In genomic region chr20:61176874-61177273, GRCh38 we compare ENCODE assay signal across 35 cellular contexts.
DNase-seq lines count a peak whose midpoint lies in the region; ATAC-seq, FAIRE-seq and TF ChIP-seq lines count a peak whose summit lies in the region.
"Had no signal": no experiment of that assay in that cellular context is flagged by ENCODE, and none has a peak within 500 bp of the region (broad histone marks: within the 10 kb centered on the region; RNA-seq: fewer than 3 reads in every experiment).

No MANE protein-coding gene starts in this region.

- peaks cover 0 to 6% of the 10 kb centered on the region in 2 experiments; a peak in 2 of 5 replicates for H3K27me3 ChIP-seq in HepG2 (ENCODE audit: control insufficient read depth in 1 of 2, insufficient read depth in 2 of 2, low read length in 2 of 2)
- H3K27me3 ChIP-seq in right lobe of liver = no peaks in the 10 kb centered on the region
- H3K27me3 ChIP-seq in A673 (replicated peaks; ENCODE audit: insufficient read depth, low read depth, low read length, poor library complexity) = no peaks in the 10 kb centered on the region
- no peaks in the 10 kb centered on the region for H3K27me3 ChIP-seq in osteoblast (ENCODE audit: insufficient read depth, low read length)
- H3K27me3 ChIP-seq: BE2C; BLaER1; BLaER1 treated with 17β-estradiol and CSF1 and Interleukin-3, amounts not matched to agents 10 nM and 100 nM had no signal

- TF ChIP-seq EP300 in HepG2 (IDR thresholded peaks at IDR 0.05; ENCODE audit: low read depth in 2 of 2, low read length in 2 of 2) = no peak
- TF ChIP-seq EP300 in HepG2 (CRISPR knock-in tag; IDR thresholded peaks at IDR 0.05; ENCODE audit: borderline replicate concordance) = no peak

- H3K9me3 ChIP-seq in HepG2 (ENCODE audit: low read length) (peaks cover 31% of the 10 kb centered on the region), right lobe of liver (no peaks in the 10 kb centered on the region), A673 (ENCODE audit: low read depth, low read length, poor library complexity, severe bottlenecking) (no peaks in the 10 kb centered on the region), SK-N-MC (ENCODE audit: low read depth, low read length) (no peaks in the 10 kb centered on the region), osteoblast (ENCODE audit: low read depth, low read length) (no peaks in the 10 kb centered on the region)
- H3K9me3 ChIP-seq: A549, BE2C, Caco-2 had no signal

- in situ Hi-C loops in HepG2 (cut with HindIII; ENCODE audit: extremely low pct_ligation_motif_present, low pct_unique_long_range_greater_than_20kb) (no loop called here), G401 (cut with HindIII; ENCODE audit: low sequenced_read_pairs) (no loop called here)

- no peak for DNase-seq in HepG2 (ENCODE audit: low spot score)
- DNase-seq in right lobe of liver = no peak
- DNase-seq in A673 (ENCODE audit: low spot score) = peak; percentile 57
- peak; percentile 61 for DNase-seq in SK-N-MC (ENCODE audit: low read depth, low spot score)
- DNase-seq in osteoblast (ENCODE audit: insufficient read length, low spot score, missing footprints) = no peak
- DNase-seq in G401 (ENCODE audit: low spot score) = no peak
- DNase-seq: 8988T; ACHN; AML-193; BE2C; C1 segment of cervical spinal cord; Caco-2; Calu3; CD4-positive, alpha-beta memory T cell; CD4-positive, alpha-beta T cell; CD4-positive, CD25-positive, alpha-beta regulatory T cell; CD8-positive, alpha-beta memory T cell; CD8-positive, alpha-beta T cell; COR-L47; DMS 273 treated with DMSO at 0.1 percent for 48 hours; DMS153; DMS53; DMS79; DMS79 treated with DMSO at 0.1 percent for 48 hours; DND-41; EL had no signal

- H3K4me3 ChIP-seq in HepG2 (replicated peaks in 1 of 3; ENCODE audit: insufficient read depth in 1 of 3, low read depth in 2 of 3, low read length in 3 of 3) (no peak overlapping the region), right lobe of liver (no peak overlapping the region), A673 (ENCODE audit: low read depth, low read length, poor library complexity, severe bottlenecking) (no peak overlapping the region), SK-N-MC (peak overlapping the region; percentile 5; the same call in 1 of the 2 replicates), osteoblast (ENCODE audit: insufficient read depth, low read length) (no peak overlapping the region)
- H3K4me3 ChIP-seq: A549; BLaER1; BLaER1 treated with 17β-estradiol and CSF1 and Interleukin-3, amounts not matched to agents 10 nM and 100 nM had no signal

- no peak for FAIRE-seq in HepG2 (lab: Jason Lieb, UNC)
- FAIRE-seq: A204.1, A549, D721Med had no signal

- H4K20me1 ChIP-seq in HepG2 (ENCODE audit: insufficient read depth, low read length) (no peaks in the 10 kb centered on the region), osteoblast (ENCODE audit: insufficient read depth, low read length) (no peaks in the 10 kb centered on the region)
- H4K20me1 ChIP-seq: BLaER1; BLaER1 treated with 17β-estradiol and CSF1 and Interleukin-3, amounts not matched to agents 10 nM and 100 nM had no signal

- H3K79me2 ChIP-seq in HepG2 (ENCODE audit: insufficient read depth, low read length) = no peaks in the 10 kb centered on the region
- H3K79me2 ChIP-seq in osteoblast (ENCODE audit: insufficient read depth, low read length) = no peaks in the 10 kb centered on the region

- intact Hi-C loops in HepG2 (cut with micrococcal nuclease; ENCODE audit: unreplicated experiment) (no loop called here), right lobe of liver (cut with DNase I) (no loop called here), A673 (cut with micrococcal nuclease; ENCODE audit: unreplicated experiment) (no loop called here)

- H3K27ac ChIP-seq in HepG2 (ENCODE audit: extremely low read length, insufficient read depth, low read length) (no peak overlapping the region), right lobe of liver (no peak overlapping the region), A673 (ENCODE audit: low read depth, low read length, poor library complexity, severe bottlenecking) (peak overlapping the region; percentile 49), SK-N-MC (peak overlapping the region; percentile 85), VCaP (peak overlapping the region; percentile 90), osteoblast (ENCODE audit: low read depth, low read length) (no peak overlapping the region)
- H3K27ac ChIP-seq: 22Rv1; A549; BLaER1; BLaER1 treated with 17β-estradiol and CSF1 and Interleukin-3, amounts not matched to agents 10 nM and 100 nM; C4-2B had no signal

- ATAC-seq in HepG2 = no peak
- no peak for ATAC-seq in right lobe of liver
- ATAC-seq in GM19467 (IDR thresholded peaks at IDR 0.05; ENCODE audit: unreplicated experiment) = no peak
- ATAC-seq: A549; CD8-positive, alpha-beta T cell had no signal

- no peak overlapping the region for H2AFZ ChIP-seq in HepG2 (ENCODE audit: low read length)
- H2AFZ ChIP-seq in osteoblast (ENCODE audit: low read length) = no peak overlapping the region

- TF ChIP-seq POLR2A in HepG2 (IDR thresholded peaks at IDR 0.05; ENCODE audit: insufficient read depth in 1 of 2, low read depth in 2 of 2, low read length in 2 of 2) (no peak), right lobe of liver (IDR thresholded peaks at IDR 0.05) (no peak)

- WGBS in HepG2 (ENCODE audit: low lambda C conversion rate) = 2% methylated on average over 1 of the region's 1 CpG
- WGBS in right lobe of liver (ENCODE audit: insufficient coverage, low coverage, low lambda C conversion rate, missing lambda C conversion rate) = 20% methylated on average over 1 of the region's 1 CpG

- no peaks in the 10 kb centered on the region for H3K36me3 ChIP-seq in HepG2 (replicated peaks in 1 of 2; ENCODE audit: control insufficient read depth in 1 of 2, insufficient read depth in 2 of 2, low read length in 2 of 2)
- H3K36me3 ChIP-seq in right lobe of liver = no peaks in the 10 kb centered on the region
- no peaks in the 10 kb centered on the region for H3K36me3 ChIP-seq in A673 (ENCODE audit: insufficient read depth, low read length, poor library complexity, severe bottlenecking)
- H3K36me3 ChIP-seq in SK-N-MC (ENCODE audit: insufficient read depth, low read length) = no peaks in the 10 kb centered on the region
- H3K36me3 ChIP-seq in osteoblast (ENCODE audit: insufficient read depth, low read length) = no peaks in the 10 kb centered on the region
- H3K36me3 ChIP-seq: BE2C; BLaER1; BLaER1 treated with 17β-estradiol and CSF1 and Interleukin-3, amounts not matched to agents 10 nM and 100 nM had no signal

- BruUV-seq in HepG2 (replicated peaks; lab: Mats Ljungman, UMichigan) (no TSS peak), A673 (replicated peaks; lab: Mats Ljungman, UMichigan) (no TSS peak)

- CTCF ChIA-PET in HepG2 (lab: Yijun Ruan, JAX; ENCODE audit: low intra/inter-chr PET ratio, low total read pairs) = no interaction called here
- CTCF ChIA-PET in A673 (lab: Charles Lee) = no interaction called here

- POLR2A ChIA-PET in HepG2 (lab: Yijun Ruan, JAX) = no interaction called here
- POLR2A ChIA-PET in A673 (lab: Charles Lee; ENCODE audit: low non-redundant PET) = no interaction called here

- H3K4me1 ChIP-seq in HepG2 (ENCODE audit: insufficient read depth, low read length) (no peaks in the 10 kb centered on the region), right lobe of liver (no peaks in the 10 kb centered on the region), A673 (ENCODE audit: insufficient read depth, low read length, poor library complexity, severe bottlenecking) (no peaks in the 10 kb centered on the region), osteoblast (ENCODE audit: insufficient read depth, low read length) (no peaks in the 10 kb centered on the region)
- H3K4me1 ChIP-seq: BE2C, BLaER1 had no signal

- H3K9ac ChIP-seq in HepG2 (ENCODE audit: insufficient read depth, low read depth, low read length) (no peak overlapping the region), SK-N-MC (ENCODE audit: insufficient read length) (no peak overlapping the region)
- H3K9ac ChIP-seq: BLaER1; BLaER1 treated with 17β-estradiol and CSF1 and Interleukin-3, amounts not matched to agents 10 nM and 100 nM had no signal

- TF ChIP-seq RAD21 in HepG2 (CRISPR knock-in tag; IDR thresholded peaks at IDR 0.05) = no peak

- no peak overlapping the region for H3K4me2 ChIP-seq in HepG2 (ENCODE audit: low read depth, low read length)
- H3K4me2 ChIP-seq in osteoblast (ENCODE audit: insufficient read depth, low read length) = no peak overlapping the region
- H3K4me2 ChIP-seq: A549; BLaER1; BLaER1 treated with 17β-estradiol and CSF1 and Interleukin-3, amounts not matched to agents 10 nM and 100 nM had no signal

- TF ChIP-seq CTCF in HepG2 (CRISPR knock-in tag; IDR thresholded peaks at IDR 0.05) = no peak
- TF ChIP-seq CTCF in right lobe of liver (IDR thresholded peaks at IDR 0.05) = no peak
- TF ChIP-seq CTCF in A673 (conservative IDR thresholded peaks at IDR 0.05; ENCODE audit: low read depth, low read length) = no peak
- no peak for TF ChIP-seq CTCF in VCaP (conservative IDR thresholded peaks at IDR 0.05)
- TF ChIP-seq CTCF in osteoblast (IDR thresholded peaks at IDR 0.05; ENCODE audit: extremely low read depth, low read depth, low read length) = no peak

TF ChIP-seq in HepG2, 621 proteins besides CTCF, POLR2A, EP300 and RAD21:
- TF ChIP-seq HNRNPK (IDR thresholded peaks at IDR 0.05; ENCODE audit: low read depth, low read length, poor library complexity, severe bottlenecking) = peak; percentile 35
- TF ChIP-seq NCOA5 (CRISPR knock-in tag; IDR thresholded peaks at IDR 0.05) = no peak
- TF ChIP-seq FOXO4 (CRISPR knock-in tag; conservative IDR thresholded peaks at IDR 0.05) = no peak
- no peak for TF ChIP-seq AGO2 (optimal IDR thresholded peaks at IDR 0.05; ENCODE audit: low read depth, low read length)

Comparison
In these comparisons a context has a peak if more than half of its experiments do, and no peak if none do; other contexts are left out.
1. DNase-seq: peak in A673 (single experiment) and SK-N-MC (single experiment); none in HepG2 (single experiment), right lobe of liver (0 of 3), osteoblast (single experiment) and G401 (single experiment).
2. H3K27ac ChIP-seq: peak in A673 (single experiment), SK-N-MC (single experiment) and VCaP (single experiment); none in HepG2 (single experiment), right lobe of liver (0 of 3) and osteoblast (single experiment).